Comparison of ENCODE assay signal across 8 cellular contexts in genomic region chr19:44447864-44448674, GRCh38. TPM values are rescaled to one million over a fixed set of nuclear protein-coding genes. Genes with fewer than 3 reads are reported as not detected.
DNase-seq lines count a peak whose midpoint lies in the region; ATAC-seq and TF ChIP-seq lines count a peak whose summit lies in the region.

Gene ZNF229 (minus strand): TSS chr19:44448472. CDS start chr19:44442847, 5,625 bp downstream.

- no peaks in the 10 kb centered on the region for H3K4me1 ChIP-seq in NT2/D1 (ENCODE audit: insufficient read depth, insufficient read length)

- H3K36me3 Mint-ChIP-seq in activated T-helper 17 cell treated with anti-CD3 and anti-CD28 coated beads, Interleukin-2, amount 50 U/mL, for 72 hours (ENCODE audit: low read depth) = peaks cover 5% of the 10 kb centered on the region
- H3K36me3 Mint-ChIP-seq in naive B cell = peaks cover 55 to 80% of the 10 kb centered on the region in 2 donors

- DNase-seq in GM19240 (ENCODE audit: insufficient read length, low spot score) = peak; percentile 45
- peak; percentile 84 for DNase-seq in NT2/D1 (ENCODE audit: low read depth, low spot score)
- DNase-seq in fibroblast of pulmonary artery (ENCODE audit: low read depth) = peak; percentile 96
- peak; percentile 79 for DNase-seq in naive B cell
- DNase-seq in stimulated activated CD8-positive, alpha-beta memory T cell treated with anti-CD3 and anti-CD28 coated beads, Interleukin-7, amount 100 ng/mL, for 1 hour (ENCODE audit: low read depth in 2 of 2) = peak; percentile 13 to 36

- peaks cover 59% of the 10 kb centered on the region for H3K9me3 Mint-ChIP-seq in activated T-helper 17 cell treated with anti-CD3 and anti-CD28 coated beads, Interleukin-2, amount 50 U/mL, for 72 hours
- peaks cover 47 to 96% (median 76%) of the 10 kb centered on the region in 7 donors for H3K9me3 Mint-ChIP-seq in naive B cell

- peak within 1 kb of the TSS; percentile 82 for H3K9ac ChIP-seq in NT2/D1 (ENCODE audit: insufficient read length, low read depth)

- no peak for TF ChIP-seq CTCF in fibroblast of pulmonary artery (IDR thresholded peaks at IDR 0.05; ENCODE audit: low read length, missing control alignments)

- H3K27me3 ChIP-seq in NT2/D1 (ENCODE audit: insufficient read depth, insufficient read length) = no peaks in the 10 kb centered on the region

- peak; percentile 72 for ATAC-seq in activated T-helper 17 cell treated with anti-CD3 and anti-CD28 coated beads, Interleukin-2, amount 50 U/mL, for 72 hours (replicated peaks)
- peak; percentile 100 for ATAC-seq in naive B cell (ENCODE audit: low read depth in 2 of 2)
- no peak for ATAC-seq in GM18517 (IDR thresholded peaks at IDR 0.05; ENCODE audit: unreplicated experiment)
- ATAC-seq in GM21619 (IDR thresholded peaks at IDR 0.05; ENCODE audit: unreplicated experiment) = no peak

- no peak within 1 kb of the TSS for H3K27ac Mint-ChIP-seq in activated T-helper 17 cell treated with anti-CD3 and anti-CD28 coated beads, Interleukin-2, amount 50 U/mL, for 72 hours
- H3K27ac Mint-ChIP-seq in naive B cell = peak within 1 kb of the TSS in 5 of 6 donors; percentile 28 to 88 (median 86)

- no peaks in the 10 kb centered on the region for H3K4me1 Mint-ChIP-seq in activated T-helper 17 cell treated with anti-CD3 and anti-CD28 coated beads, Interleukin-2, amount 50 U/mL, for 72 hours
- peaks cover 5 to 18% (median 7%) of the 10 kb centered on the region in 3 donors for H3K4me1 Mint-ChIP-seq in naive B cell

- peaks cover 28% of the 10 kb centered on the region for H3K36me3 ChIP-seq in NT2/D1 (ENCODE audit: insufficient read depth, insufficient read length, low read length)

- H3K4me3 Mint-ChIP-seq in activated T-helper 17 cell treated with anti-CD3 and anti-CD28 coated beads, Interleukin-2, amount 50 U/mL, for 72 hours = peak within 1 kb of the TSS; percentile 75
- H3K4me3 Mint-ChIP-seq in naive B cell = peak within 1 kb of the TSS; percentile 86 to 99 (median 96)

- H3K9me3 ChIP-seq in NT2/D1 (ENCODE audit: insufficient read depth, low read length) = no peaks in the 10 kb centered on the region; the same call in 1 of the 2 replicates

- H3K27me3 Mint-ChIP-seq in activated T-helper 17 cell treated with anti-CD3 and anti-CD28 coated beads, Interleukin-2, amount 50 U/mL, for 72 hours = peaks cover 14% of the 10 kb centered on the region
- H3K27me3 Mint-ChIP-seq in naive B cell = peaks cover 8 to 21% (median 20%) of the 10 kb centered on the region in 3 donors

- H3K4me3 ChIP-seq in NT2/D1 (ENCODE audit: insufficient read length, low read depth) (peak within 1 kb of the TSS; percentile 84), fibroblast of pulmonary artery (replicated peaks; ENCODE audit: low read depth, low read length) (peak within 1 kb of the TSS; percentile 81)

RNA-seq across cellular contexts. Expression of gene ZNF229, which starts in this region (rescaled TPM):
- under 1 TPM; 0.05 to 0.09 TPM for total RNA-seq in activated T-helper 17 cell treated with anti-CD3 and anti-CD28 coated beads, Interleukin-2, amount 50 U/mL, for 72 hours
- 1 to 10 TPM; 1.5 to 6.7 (median 2.3) TPM for polyA plus RNA-seq in naive B cell (ENCODE audit: low read depth in 6 of 6)

Comparison
In these comparisons a context has a peak if more than half of its experiments do, and no peak if none do; other contexts are left out.
1. Peak in ATAC-seq in activated T-helper 17 cell treated with anti-CD3 and anti-CD28 coated beads, Interleukin-2, amount 50 U/mL, for 72 hours; RNA of the gene not detected or under 1 TPM.
2. DNase-seq: peak in every context shown above with its lines; median percentile 96 in fibroblast of pulmonary artery; 84 in NT2/D1; 79 in naive B cell; 45 in GM19240; 24 in stimulated activated CD8-positive, alpha-beta memory T cell treated with anti-CD3 and anti-CD28 coated beads, Interleukin-7, amount 100 ng/mL, for 1 hour.
3. ATAC-seq: peak in naive B cell (2 of 2); none in GM18517 (single experiment) and GM21619 (single experiment).